In genomic region chr14:104321151-104322130, GRCh38 we compare ENCODE assay signal across 22 cellular contexts.
DNase-seq lines count a peak whose midpoint lies in the region; ATAC-seq and TF ChIP-seq lines count a peak whose summit lies in the region.
"Had no signal": no experiment of that assay in that cellular context is flagged by ENCODE, and none has a peak within 500 bp of the region (broad histone marks: within the 10 kb centered on the region; RNA-seq: fewer than 3 reads in every experiment).

No MANE protein-coding gene starts in this region.

- H3K27me3 Mint-ChIP-seq in WTC11 (ENCODE audit: low read depth): no peaks in the 10 kb centered on the region
- H3K27me3 Mint-ChIP-seq: activated CD4-positive, alpha-beta T cell treated with anti-CD3 and anti-CD28 coated beads, Interleukin-2, amount 10 ng/mL, durations not matched to agents 7 days and 5 days had no signal

- POLR2A ChIA-PET in WTC11 (lab: Charles Lee): no interaction called here

- 53 to 55% (median 55%) methylated on average over 31 of the region's 31 CpGs for WGBS in ovary, 3 donors

- no peak overlapping the region for H3K4me3 Mint-ChIP-seq in WTC11
- H3K4me3 Mint-ChIP-seq: activated CD4-positive, alpha-beta T cell treated with anti-CD3 and anti-CD28 coated beads, Interleukin-2, amount 10 ng/mL, durations not matched to agents 7 days and 5 days; dendritic cell treated with granulocyte-macrophage colony-stimulating factor and Interleukin-4, amounts not matched to agents 40 ng/mL and 50 ng/mL, for 4 days; neural crest cell had no signal

- TF ChIP-seq EP300 in ovary (IDR thresholded peaks at IDR 0.05): no peak

- H3K4me1 Mint-ChIP-seq in WTC11: no peaks in the 10 kb centered on the region
- H3K4me1 Mint-ChIP-seq: activated CD4-positive, alpha-beta T cell treated with anti-CD3 and anti-CD28 coated beads, Interleukin-2, amount 10 ng/mL, durations not matched to agents 7 days and 5 days; CD14-positive monocyte; neural crest cell had no signal

- H3K27me3 ChIP-seq in BE2C: no peaks in the 10 kb centered on the region
- no peaks in the 10 kb centered on the region for H3K27me3 ChIP-seq in ovary
- H3K27me3 ChIP-seq: cardiac muscle cell, MG63, upper lobe of left lung had no signal

- no peaks in the 10 kb centered on the region for H3K36me3 Mint-ChIP-seq in WTC11
- H3K36me3 Mint-ChIP-seq: CD14-positive monocyte had no signal

- H3K27ac ChIP-seq in ovary (peak overlapping the region in 1 of 2 donors; percentile 5), substantia nigra (ENCODE audit: low read depth, low read length, poor library complexity, severe bottlenecking) (no peak overlapping the region)
- H3K27ac ChIP-seq: cardiac muscle cell, SJSA1, upper lobe of left lung had no signal

- DNase-seq in BE2C: peak; percentile 9
- DNase-seq in WTC11 (ENCODE audit: low spot score): peak; percentile 5
- peak; percentile 47 for DNase-seq in islet precursor cell
- DNase-seq in ovary: peak in 4 of 5 donors; percentile 46 to 63 (median 54)
- no peak for DNase-seq in amygdala (lab: John Stamatoyannopoulos, UW)
- DNase-seq in substantia nigra (lab: John Stamatoyannopoulos, UW): no peak
- DNase-seq in HuH-7.5 (ENCODE audit: low spot score): no peak
- DNase-seq: activated CD4-positive, alpha-beta T cell treated with anti-CD3 and anti-CD28 coated beads, Interleukin-2, amount 10 ng/mL, durations not matched to agents 7 days and 5 days; amniotic stem cell; EL; MG63; NCI-H1436; NCI-H2107; NCI-H510A had no signal

- no peak for TF ChIP-seq POLR2A in ovary (IDR thresholded peaks at IDR 0.05)

- no peaks in the 10 kb centered on the region for H3K9me3 Mint-ChIP-seq in WTC11
- H3K9me3 Mint-ChIP-seq: activated CD4-positive, alpha-beta T cell treated with anti-CD3 and anti-CD28 coated beads, Interleukin-2, amount 10 ng/mL, durations not matched to agents 7 days and 5 days; CD14-positive monocyte; dendritic cell treated with granulocyte-macrophage colony-stimulating factor and Interleukin-4, amounts not matched to agents 40 ng/mL and 50 ng/mL, for 4 days; neural crest cell had no signal

- H3K36me3 ChIP-seq in BE2C (no peaks in the 10 kb centered on the region), ovary (no peaks in the 10 kb centered on the region)
- H3K36me3 ChIP-seq: cardiac muscle cell, MG63, SJSA1, upper lobe of left lung had no signal

- no peak overlapping the region for H3K27ac Mint-ChIP-seq in WTC11
- H3K27ac Mint-ChIP-seq: activated CD4-positive, alpha-beta T cell treated with anti-CD3 and anti-CD28 coated beads, Interleukin-2, amount 10 ng/mL, durations not matched to agents 7 days and 5 days; CD14-positive monocyte; dendritic cell treated with granulocyte-macrophage colony-stimulating factor and Interleukin-4, amounts not matched to agents 40 ng/mL and 50 ng/mL, for 4 days had no signal

- H3K4me3 ChIP-seq in BE2C (ENCODE audit: low read depth, low read length): no peak overlapping the region
- H3K4me3 ChIP-seq in ovary: no peak overlapping the region
- H3K4me3 ChIP-seq: cardiac muscle cell, MG63, SJSA1, upper lobe of left lung had no signal

- CTCF ChIA-PET in WTC11 (lab: Charles Lee): no interaction called here

- H3K9me3 ChIP-seq in BE2C (no peaks in the 10 kb centered on the region), ovary (no peaks in the 10 kb centered on the region)
- H3K9me3 ChIP-seq: MG63, SJSA1, upper lobe of left lung had no signal

- ATAC-seq in WTC11 (no peak), GM21360 (IDR thresholded peaks at IDR 0.05; ENCODE audit: unreplicated experiment) (no peak)
- ATAC-seq: Panc1 had no signal

- intact Hi-C loops in ovary (cut with DNase I): no loop called here

- peaks cover 8% of the 10 kb centered on the region for H3K4me1 ChIP-seq in BE2C
- peaks cover 9% of the 10 kb centered on the region for H3K4me1 ChIP-seq in ovary (ENCODE audit: insufficient read depth)
- H3K4me1 ChIP-seq: SJSA1 had no signal

- no peak for TF ChIP-seq CTCF in BE2C (IDR thresholded peaks at IDR 0.05; ENCODE audit: low read depth, low read length)
- no peak for TF ChIP-seq CTCF in WTC11 (IDR thresholded peaks at IDR 0.05)
- TF ChIP-seq CTCF in ovary (IDR thresholded peaks at IDR 0.05): no peak

TF ChIP-seq in WTC11, 78 proteins besides CTCF, POLR2A, EP300 and RAD21 (continues in another document):
- TF ChIP-seq USF2 (CRISPR knock-in tag; IDR thresholded peaks at IDR 0.05): no peak
- TF ChIP-seq ATF6 (CRISPR knock-in tag; IDR thresholded peaks at IDR 0.05): no peak
- TF ChIP-seq SMAD3 (CRISPR knock-in tag; IDR thresholded peaks at IDR 0.05; ENCODE audit: borderline replicate concordance): no peak
- TF ChIP-seq ESRRA (CRISPR knock-in tag; IDR thresholded peaks at IDR 0.05; ENCODE audit: borderline replicate concordance): no peak
- no peak for TF ChIP-seq ZNF263 (CRISPR knock-in tag; IDR thresholded peaks at IDR 0.05; ENCODE audit: low read depth)
- no peak for TF ChIP-seq CREM (CRISPR knock-in tag; IDR thresholded peaks at IDR 0.05)
- no peak for TF ChIP-seq MXD4 (CRISPR knock-in tag; IDR thresholded peaks at IDR 0.05; ENCODE audit: borderline replicate concordance)
- TF ChIP-seq TP53 (CRISPR knock-in tag; IDR thresholded peaks at IDR 0.05): no peak
- no peak for TF ChIP-seq FOXP1 (CRISPR knock-in tag; IDR thresholded peaks at IDR 0.05; ENCODE audit: borderline replicate concordance)
- no peak for TF ChIP-seq ATF2 (CRISPR knock-in tag; IDR thresholded peaks at IDR 0.05; ENCODE audit: borderline replicate concordance, low read depth)
- no peak for TF ChIP-seq CREB1 (CRISPR knock-in tag; IDR thresholded peaks at IDR 0.05)
- no peak for TF ChIP-seq FOXJ3 (CRISPR knock-in tag; IDR thresholded peaks at IDR 0.05; ENCODE audit: borderline replicate concordance)
- TF ChIP-seq ARID4B (CRISPR knock-in tag; IDR thresholded peaks at IDR 0.05; ENCODE audit: borderline replicate concordance): no peak
- TF ChIP-seq GABPB1 (CRISPR knock-in tag; IDR thresholded peaks at IDR 0.05): no peak

Comparison
In these comparisons a context has a peak if more than half of its experiments do, and no peak if none do; other contexts are left out.
1. DNase-seq: peak in BE2C (single experiment), WTC11 (single experiment), islet precursor cell (single experiment) and ovary (4 of 5); none in amygdala (0 of 56), substantia nigra (0 of 49) and HuH-7.5 (single experiment).